16 cellular contexts compared by ENCODE assay signal in genomic region chr20:11851646-11852045, GRCh38.
"Had no signal": no experiment of that assay in that cellular context is flagged by ENCODE, and none has a peak within 500 bp of the region (broad histone marks: within the 10 kb centered on the region; RNA-seq: fewer than 3 reads in every experiment).

No MANE protein-coding gene starts in this region.

- H3K4me3 ChIP-seq: cardiac muscle cell, gastroesophageal sphincter, heart left ventricle, prostate gland, right lobe of liver had no signal

- DNase-seq: activated CD4-positive, alpha-beta T cell treated with anti-CD3 and anti-CD28 coated beads, Interleukin-2, amount 10 ng/mL, durations not matched to agents 7 days and 5 days; activated CD8-positive, alpha-beta T cell treated with anti-CD3 and anti-CD28 coated beads, Interleukin-2, amount 10 ng/mL, durations not matched to agents 7 days and 5 days; activated naive CD4-positive, alpha-beta T cell treated with anti-CD3 and anti-CD28 coated beads for 36 hours; activated T-cell treated with anti-CD3 and anti-CD28 coated beads, Interleukin-2, amount 50 U/mL, for 24 hours; aorta; erythroblast; heart left ventricle; left ventricle myocardium superior; right lobe of liver; stimulated activated CD4-positive, alpha-beta T cell treated with anti-CD3 and anti-CD28 coated beads, Interleukin-4, amount 100 ng/mL, for 24 hours; T-helper 1 cell; T1000 had no signal

- ATAC-seq: activated CD8-positive, alpha-beta T cell treated with anti-CD3 and anti-CD28 coated beads, Interleukin-2, amount 10 ng/mL, durations not matched to agents 7 days and 5 days; gastroesophageal sphincter; heart left ventricle; left ventricle myocardium superior; right lobe of liver; stimulated activated effector memory CD8-positive, alpha-beta T cell treated with anti-CD3 and anti-CD28 coated beads, Interleukin-12 subunit alpha, Interleukin-12 subunit beta, amount 100 ng/mL, for 72 hours had no signal

- H3K27ac ChIP-seq: cardiac muscle cell, gastroesophageal sphincter, heart left ventricle, prostate gland, right lobe of liver had no signal
